In the genomic region with DNA sequence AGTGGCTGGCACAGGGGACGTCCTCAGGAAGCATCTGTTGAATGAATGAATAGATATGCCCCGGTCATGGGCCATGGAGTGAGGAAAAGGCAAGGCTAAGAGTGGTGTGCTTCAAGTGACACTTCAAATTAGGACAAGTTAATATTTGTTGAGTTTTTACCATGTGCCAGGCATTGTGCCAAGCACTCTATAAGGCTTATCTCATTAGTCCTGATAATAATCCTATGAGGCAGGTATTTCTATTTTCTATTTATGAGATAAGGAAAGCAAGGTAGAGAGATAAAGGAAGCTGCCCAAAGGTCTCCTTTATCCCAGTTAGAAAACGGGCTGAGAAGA, we compare ENCODE assay signal across 25 cellular contexts. TPM values are rescaled to one million over a fixed set of nuclear protein-coding genes. Genes with fewer than 3 reads are reported as not detected.
DNase-seq lines count a peak whose midpoint lies in the region; ATAC-seq, FAIRE-seq and TF ChIP-seq lines count a peak whose summit lies in the region.
"Had no signal": no experiment of that assay in that cellular context is flagged by ENCODE, and none has a peak within 500 bp of the region (broad histone marks: within the 10 kb centered on the region; RNA-seq: fewer than 3 reads in every experiment).

No MANE protein-coding gene starts in this region.

- no peak for FAIRE-seq in HepG2 (lab: Jason Lieb, UNC)
- FAIRE-seq: frontal cortex, urothelium cell line had no signal

- no peak for TF ChIP-seq RAD21 in HepG2 (CRISPR knock-in tag; IDR thresholded peaks at IDR 0.05)

- TF ChIP-seq POLR2A in HepG2 (IDR thresholded peaks at IDR 0.05; ENCODE audit: insufficient read depth in 1 of 2, low read depth in 2 of 2, low read length in 2 of 2), result no peak
- TF ChIP-seq POLR2A in right lobe of liver (IDR thresholded peaks at IDR 0.05), result no peak

- no peak for TF ChIP-seq EP300 in HepG2 (IDR thresholded peaks at IDR 0.05; ENCODE audit: low read depth in 2 of 2, low read length in 2 of 2)
- TF ChIP-seq EP300 in HepG2 (CRISPR knock-in tag; IDR thresholded peaks at IDR 0.05; ENCODE audit: borderline replicate concordance), result no peak

- no peak overlapping the region for H3K9ac ChIP-seq in HepG2 (ENCODE audit: insufficient read depth, low read depth, low read length)

- H2AFZ ChIP-seq in HepG2 (ENCODE audit: low read length), result no peak overlapping the region

- peak overlapping the region; percentile 51 for H3K4me2 ChIP-seq in HepG2 (ENCODE audit: low read depth, low read length)

- no peak; the same call in 2 of the 3 replicates for ATAC-seq in HepG2
- no peak for ATAC-seq in right lobe of liver
- peak; percentile 31 for ATAC-seq in left lung
- ATAC-seq in upper lobe of right lung, result peak; percentile 23
- no peak for ATAC-seq in GM21528 (IDR thresholded peaks at IDR 0.05; ENCODE audit: low FRiP score, unreplicated experiment)
- ATAC-seq in GM21737 (IDR thresholded peaks at IDR 0.05; ENCODE audit: unreplicated experiment), result no peak
- ATAC-seq: HCT116 had no signal

- CTCF ChIA-PET in HepG2 (lab: Yijun Ruan, JAX; ENCODE audit: low intra/inter-chr PET ratio, low total read pairs), result no interaction called here

- TF ChIP-seq CTCF in HepG2 (CRISPR knock-in tag; IDR thresholded peaks at IDR 0.05) (no peak), right lobe of liver (IDR thresholded peaks at IDR 0.05) (no peak), left lung (IDR thresholded peaks at IDR 0.05) (no peak), upper lobe of right lung (IDR thresholded peaks at IDR 0.05) (no peak)

- H3K4me1 ChIP-seq in HepG2 (ENCODE audit: insufficient read depth, low read length) (peaks cover 26% of the 10 kb centered on the region), right lobe of liver (peaks cover 0 to 25% (median 0%) of the 10 kb centered on the region in 4 donors), left lung (peaks cover 0 to 37% of the 10 kb centered on the region in 2 donors), upper lobe of right lung (peaks cover 19% of the 10 kb centered on the region)

- no TSS peak for BruUV-seq in HepG2 (replicated peaks; lab: Mats Ljungman, UMichigan)

- WGBS in HepG2 (ENCODE audit: low lambda C conversion rate), result 28% methylated on average over 3 of the region's 3 CpGs
- 61% methylated on average over 3 of the region's 3 CpGs for WGBS in right lobe of liver (ENCODE audit: insufficient coverage, low coverage, low lambda C conversion rate, missing lambda C conversion rate)

- no peaks in the 10 kb centered on the region for H4K20me1 ChIP-seq in HepG2 (ENCODE audit: insufficient read depth, low read length)

- POLR2A ChIA-PET in HepG2 (lab: Yijun Ruan, JAX), result interaction anchor here (0.6 to 5.7 kb wide), 10 partner anchors 9 to 147 kb away, joined by 3 to 107 read pairs (median 7); a partner anchor contains a TSS

- intact Hi-C loops in HepG2 (cut with micrococcal nuclease; ENCODE audit: unreplicated experiment), result no loop called here
- intact Hi-C loops in right lobe of liver (cut with DNase I), result no loop called here
- intact Hi-C loops in left lung (cut with DNase I), result no loop called here
- intact Hi-C loops in upper lobe of right lung (cut with DNase I), result no loop called here

- in situ Hi-C loops in HepG2 (cut with HindIII; ENCODE audit: extremely low pct_ligation_motif_present, low pct_unique_long_range_greater_than_20kb), result no loop called here

- H3K27ac ChIP-seq in HepG2 (ENCODE audit: extremely low read length, insufficient read depth, low read length) (no peak overlapping the region), right lobe of liver (no peak overlapping the region), left lung (no peak overlapping the region), upper lobe of right lung (no peak overlapping the region)
- H3K27ac ChIP-seq: spleen had no signal

- H3K9me3 ChIP-seq in HepG2 (ENCODE audit: low read length) (no peaks in the 10 kb centered on the region), right lobe of liver (no peaks in the 10 kb centered on the region), left lung (no peaks in the 10 kb centered on the region), upper lobe of right lung (no peaks in the 10 kb centered on the region)
- H3K9me3 ChIP-seq: BE2C, spleen had no signal

- no peaks in the 10 kb centered on the region for H3K79me2 ChIP-seq in HepG2 (ENCODE audit: insufficient read depth, low read length)

- no peak for DNase-seq in HepG2 (ENCODE audit: low spot score)
- no peak for DNase-seq in right lobe of liver
- DNase-seq in left lung, result no peak
- peak; percentile 64 for DNase-seq in upper lobe of right lung
- DNase-seq: activated B cell treated with CpG ODN at 0.5 μM for 24 hours; activated CD4-positive, alpha-beta memory T cell treated with anti-CD3 and anti-CD28 coated beads, Interleukin-2, amount 10 ng/mL, durations not matched to agents 7 days and 5 days; activated naive CD4-positive, alpha-beta T cell treated with anti-CD3 and anti-CD28 coated beads for 36 hours; activated T-cell treated with anti-CD3 and anti-CD28 coated beads, Interleukin-2, amount 50 U/mL, for 1 hour; central memory CD4-positive, alpha-beta T cell; NCI-H1436; NCI-H2227 treated with DMSO at 0.1 percent for 48 hours; spleen; stimulated activated CD4-positive, alpha-beta T cell treated with anti-CD3 and anti-CD28 coated beads, Interleukin-4, amount 100 ng/mL, for 4 hours had no signal

- no peaks in the 10 kb centered on the region for H3K36me3 ChIP-seq in HepG2 (replicated peaks in 1 of 2; ENCODE audit: control insufficient read depth in 1 of 2, insufficient read depth in 2 of 2, low read length in 2 of 2)
- H3K36me3 ChIP-seq in right lobe of liver, result no peaks in the 10 kb centered on the region
- H3K36me3 ChIP-seq in left lung, result no peaks in the 10 kb centered on the region
- no peaks in the 10 kb centered on the region for H3K36me3 ChIP-seq in upper lobe of right lung

- no peak overlapping the region for H3K4me3 ChIP-seq in HepG2 (replicated peaks in 1 of 3; ENCODE audit: insufficient read depth in 1 of 3, low read depth in 2 of 3, low read length in 3 of 3)
- no peak overlapping the region for H3K4me3 ChIP-seq in right lobe of liver
- no peak overlapping the region for H3K4me3 ChIP-seq in left lung
- no peak overlapping the region for H3K4me3 ChIP-seq in upper lobe of right lung

- H3K27me3 ChIP-seq in HepG2 (ENCODE audit: control insufficient read depth in 1 of 2, insufficient read depth in 2 of 2, low read length in 2 of 2), result no peaks in the 10 kb centered on the region
- no peaks in the 10 kb centered on the region for H3K27me3 ChIP-seq in right lobe of liver
- H3K27me3 ChIP-seq in left lung, result peaks cover 0 to 34% of the 10 kb centered on the region in 2 donors
- no peaks in the 10 kb centered on the region for H3K27me3 ChIP-seq in upper lobe of right lung
- H3K27me3 ChIP-seq: BE2C, dorsolateral prefrontal cortex had no signal

RNA-seq across cellular contexts. Expression of a gene that starts 9.0 kb away (rescaled TPM):
- total RNA-seq in HepG2 (2016; rRNA removed; fragmentation: Illumina TruSeq; extraction: Trizol) (0.25 and 0.73 TPM in 2 replicates), right lobe of liver (1 to 10 TPM; 2.8 to 5.1 (median 3.9) TPM), left lung (10 to 100 TPM; 12.9 to 19.9 TPM), upper lobe of right lung (14.4 TPM)
- 0.09 and 0.20 TPM in 2 replicates for total RNA-seq in HepG2 (2016; cell fraction: cytosol; rRNA removed; fragmentation: Illumina TruSeq; extraction: Trizol; ENCODE audit: low read depth)
- 0.73 and 0.78 TPM in 2 replicates for total RNA-seq in HepG2 (2016; cell fraction: insoluble cytoplasmic fraction; rRNA removed; fragmentation: Illumina TruSeq; extraction: Trizol)
- 0.09 and 0.28 TPM in 2 replicates for total RNA-seq in HepG2 (2016; cell fraction: membrane; rRNA removed; fragmentation: Illumina TruSeq; extraction: Trizol)
- 0.84 and 0.94 TPM in 2 replicates for total RNA-seq in HepG2 (2016; cell fraction: nucleus; rRNA removed; fragmentation: Illumina TruSeq; extraction: Trizol)
- polyA plus RNA-seq in HepG2 (2011; rRNA removed), result 0.86 and 1.1 TPM in 2 replicates
- 0.30 and 0.56 TPM in 2 replicates for polyA plus RNA-seq in HepG2 (2011; cell fraction: cytosol; rRNA removed)
- polyA plus RNA-seq in HepG2 (2011; cell fraction: nucleus; rRNA removed), result 5.4 and 6.1 TPM in 2 replicates
- 0.36 and 3.0 TPM in 2 replicates for polyA plus RNA-seq in HepG2 (2012)
- polyA plus RNA-seq in HepG2 (2016; cell fraction: cytosol; fragmentation: Illumina TruSeq; extraction: Trizol; ENCODE audit: low read depth), result 0.14 and 0.16 TPM in 2 replicates
- polyA plus RNA-seq in HepG2 (2016; cell fraction: insoluble cytoplasmic fraction; fragmentation: Illumina TruSeq; extraction: Trizol; ENCODE audit: low read depth), result 0.27 and 0.61 TPM in 2 replicates
- 0.22 and 0.23 TPM in 2 replicates for polyA plus RNA-seq in HepG2 (2016; cell fraction: membrane; fragmentation: Illumina TruSeq; extraction: Trizol; ENCODE audit: low read depth)
- polyA plus RNA-seq in HepG2 (2016; cell fraction: nucleus; fragmentation: Illumina TruSeq; extraction: Trizol; ENCODE audit: insufficient read depth, low read depth), result 2.1 and 2.7 TPM in 2 replicates
- 2.2 and 23.4 TPM in 2 replicates for polyA minus RNA-seq in HepG2 (2011; rRNA and poly(A)+ RNA removed; ENCODE audit: low replicate concordance)
- polyA minus RNA-seq in HepG2 (2011; cell fraction: cytosol; rRNA and poly(A)+ RNA removed), result 0.09 and 0.30 TPM in 2 replicates
- polyA minus RNA-seq in HepG2 (2011; cell fraction: nucleus; rRNA and poly(A)+ RNA removed), result 3.9 TPM in 2 replicates

RNA-seq across cellular contexts. Expression of a gene that starts 10.4 kb away (rescaled TPM):
- total RNA-seq in HepG2 (2016; rRNA removed; fragmentation: Illumina TruSeq; extraction: Trizol), result 43.9 and 108 TPM in 2 replicates
- 11.6 and 13.5 TPM in 2 replicates for total RNA-seq in HepG2 (2016; cell fraction: cytosol; rRNA removed; fragmentation: Illumina TruSeq; extraction: Trizol; ENCODE audit: low read depth)
- 42.5 and 110 TPM in 2 replicates for total RNA-seq in HepG2 (2016; cell fraction: insoluble cytoplasmic fraction; rRNA removed; fragmentation: Illumina TruSeq; extraction: Trizol)
- total RNA-seq in HepG2 (2016; cell fraction: membrane; rRNA removed; fragmentation: Illumina TruSeq; extraction: Trizol), result 21.9 and 23.9 TPM in 2 replicates
- 103 and 124 TPM in 2 replicates for total RNA-seq in HepG2 (2016; cell fraction: nucleus; rRNA removed; fragmentation: Illumina TruSeq; extraction: Trizol)
- 131 and 230 TPM in 2 replicates for polyA plus RNA-seq in HepG2 (2011; rRNA removed)
- 124 and 146 TPM in 2 replicates for polyA plus RNA-seq in HepG2 (2011; cell fraction: cytosol; rRNA removed)
- 140 and 166 TPM in 2 replicates for polyA plus RNA-seq in HepG2 (2011; cell fraction: nucleus; rRNA removed)
- 284 and 339 TPM in 2 replicates for polyA plus RNA-seq in HepG2 (2012)
- polyA plus RNA-seq in HepG2 (2016; cell fraction: cytosol; fragmentation: Illumina TruSeq; extraction: Trizol; ENCODE audit: low read depth), result 22.3 and 24.7 TPM in 2 replicates
- 46.3 and 58.2 TPM in 2 replicates for polyA plus RNA-seq in HepG2 (2016; cell fraction: insoluble cytoplasmic fraction; fragmentation: Illumina TruSeq; extraction: Trizol; ENCODE audit: low read depth)
- 29.7 and 32.6 TPM in 2 replicates for polyA plus RNA-seq in HepG2 (2016; cell fraction: membrane; fragmentation: Illumina TruSeq; extraction: Trizol; ENCODE audit: low read depth)
- polyA plus RNA-seq in HepG2 (2016; cell fraction: nucleus; fragmentation: Illumina TruSeq; extraction: Trizol; ENCODE audit: insufficient read depth, low read depth), result 199 and 223 TPM in 2 replicates
- 37.6 and 134 TPM in 2 replicates for polyA minus RNA-seq in HepG2 (2011; rRNA and poly(A)+ RNA removed; ENCODE audit: low replicate concordance)
- polyA minus RNA-seq in HepG2 (2011; cell fraction: cytosol; rRNA and poly(A)+ RNA removed), result 45.8 and 97.8 TPM in 2 replicates
- polyA minus RNA-seq in HepG2 (2011; cell fraction: nucleus; rRNA and poly(A)+ RNA removed), result 30.3 and 66.1 TPM in 2 replicates
- total RNA-seq in right lobe of liver, result 1,000 to 10,000 TPM; 2,747 to 3,771 (median 3,031) TPM
- total RNA-seq in left lung, result 1 to 10 TPM in 1 of 2 donors, under 1 TPM in 1; 0.50 to 1.6 TPM
- total RNA-seq in upper lobe of right lung, result 1.3 TPM
- total RNA-seq: activated naive CD4-positive, alpha-beta T cell treated with anti-CD3 and anti-CD28 coated beads for 36 hours; mononuclear cell had no signal

RNA-seq across cellular contexts. Expression of a gene that starts 15.5 kb away (rescaled TPM):
- total RNA-seq in HepG2 (2016; rRNA removed; fragmentation: Illumina TruSeq; extraction: Trizol) (not detected in 2 replicates), right lobe of liver (not detected), left lung (not detected), upper lobe of right lung (not detected)
- not detected in 2 replicates for total RNA-seq in HepG2 (2016; cell fraction: cytosol; rRNA removed; fragmentation: Illumina TruSeq; extraction: Trizol; ENCODE audit: low read depth)
- total RNA-seq in HepG2 (2016; cell fraction: insoluble cytoplasmic fraction; rRNA removed; fragmentation: Illumina TruSeq; extraction: Trizol), result not detected in 2 replicates
- not detected in 2 replicates for total RNA-seq in HepG2 (2016; cell fraction: membrane; rRNA removed; fragmentation: Illumina TruSeq; extraction: Trizol)
- not detected in 2 replicates for total RNA-seq in HepG2 (2016; cell fraction: nucleus; rRNA removed; fragmentation: Illumina TruSeq; extraction: Trizol)
- polyA plus RNA-seq in HepG2 (2011; rRNA removed), result not detected in 2 replicates
- not detected in 2 replicates for polyA plus RNA-seq in HepG2 (2011; cell fraction: cytosol; rRNA removed)
- 0.43 TPM in 1 of 2 replicates, not detected in the other for polyA plus RNA-seq in HepG2 (2011; cell fraction: nucleus; rRNA removed)
- not detected in 2 replicates for polyA plus RNA-seq in HepG2 (2012)
- polyA plus RNA-seq in HepG2 (2016; cell fraction: cytosol; fragmentation: Illumina TruSeq; extraction: Trizol; ENCODE audit: low read depth), result not detected in 2 replicates
- polyA plus RNA-seq in HepG2 (2016; cell fraction: insoluble cytoplasmic fraction; fragmentation: Illumina TruSeq; extraction: Trizol; ENCODE audit: low read depth), result not detected in 2 replicates
- not detected in 2 replicates for polyA plus RNA-seq in HepG2 (2016; cell fraction: membrane; fragmentation: Illumina TruSeq; extraction: Trizol; ENCODE audit: low read depth)
- not detected in 2 replicates for polyA plus RNA-seq in HepG2 (2016; cell fraction: nucleus; fragmentation: Illumina TruSeq; extraction: Trizol; ENCODE audit: insufficient read depth, low read depth)
- polyA minus RNA-seq in HepG2 (2011; rRNA and poly(A)+ RNA removed; ENCODE audit: low replicate concordance), result 0.34 TPM in 1 of 2 replicates, not detected in the other
- not detected in 2 replicates for polyA minus RNA-seq in HepG2 (2011; cell fraction: cytosol; rRNA and poly(A)+ RNA removed)
- polyA minus RNA-seq in HepG2 (2011; cell fraction: nucleus; rRNA and poly(A)+ RNA removed), result not detected in 2 replicates
- total RNA-seq: A172; activated B cell treated with CpG ODN at 0.5 μM for 24 hours; activated CD4-positive, alpha-beta memory T cell treated with anti-CD3 and anti-CD28 coated beads, Interleukin-2, amount 10 ng/mL, durations not matched to agents 7 days and 5 days; activated naive CD4-positive, alpha-beta T cell treated with anti-CD3 and anti-CD28 coated beads for 36 hours; dorsolateral prefrontal cortex; frontal cortex; G401; mononuclear cell; SK-MEL-5; spleen had no signal
- polyA plus RNA-seq: esophagus, spleen had no signal

RNA-seq across cellular contexts. Expression of a gene that starts 23.2 kb away (rescaled TPM):
- total RNA-seq in HepG2 (2016; rRNA removed; fragmentation: Illumina TruSeq; extraction: Trizol), result 114 and 127 TPM in 2 replicates
- total RNA-seq in HepG2 (2016; cell fraction: cytosol; rRNA removed; fragmentation: Illumina TruSeq; extraction: Trizol; ENCODE audit: low read depth), result 63.3 and 67.3 TPM in 2 replicates
- 112 and 115 TPM in 2 replicates for total RNA-seq in HepG2 (2016; cell fraction: insoluble cytoplasmic fraction; rRNA removed; fragmentation: Illumina TruSeq; extraction: Trizol)
- total RNA-seq in HepG2 (2016; cell fraction: membrane; rRNA removed; fragmentation: Illumina TruSeq; extraction: Trizol), result 118 and 133 TPM in 2 replicates
- total RNA-seq in HepG2 (2016; cell fraction: nucleus; rRNA removed; fragmentation: Illumina TruSeq; extraction: Trizol), result 47.1 and 53.4 TPM in 2 replicates
- polyA plus RNA-seq in HepG2 (2011; rRNA removed), result 85.9 and 86.0 TPM in 2 replicates
- 82.5 and 91.5 TPM in 2 replicates for polyA plus RNA-seq in HepG2 (2011; cell fraction: cytosol; rRNA removed)
- polyA plus RNA-seq in HepG2 (2011; cell fraction: nucleus; rRNA removed), result 40.8 and 49.4 TPM in 2 replicates
- 60.2 and 73.0 TPM in 2 replicates for polyA plus RNA-seq in HepG2 (2012)
- polyA plus RNA-seq in HepG2 (2016; cell fraction: cytosol; fragmentation: Illumina TruSeq; extraction: Trizol; ENCODE audit: low read depth), result 78.3 and 93.1 TPM in 2 replicates
- polyA plus RNA-seq in HepG2 (2016; cell fraction: insoluble cytoplasmic fraction; fragmentation: Illumina TruSeq; extraction: Trizol; ENCODE audit: low read depth), result 128 and 147 TPM in 2 replicates
- 120 and 126 TPM in 2 replicates for polyA plus RNA-seq in HepG2 (2016; cell fraction: membrane; fragmentation: Illumina TruSeq; extraction: Trizol; ENCODE audit: low read depth)
- polyA plus RNA-seq in HepG2 (2016; cell fraction: nucleus; fragmentation: Illumina TruSeq; extraction: Trizol; ENCODE audit: insufficient read depth, low read depth), result 79.9 and 84.9 TPM in 2 replicates
- 108 and 190 TPM in 2 replicates for polyA minus RNA-seq in HepG2 (2011; rRNA and poly(A)+ RNA removed; ENCODE audit: low replicate concordance)
- 42.1 and 47.7 TPM in 2 replicates for polyA minus RNA-seq in HepG2 (2011; cell fraction: cytosol; rRNA and poly(A)+ RNA removed)
- 22.0 and 26.2 TPM in 2 replicates for polyA minus RNA-seq in HepG2 (2011; cell fraction: nucleus; rRNA and poly(A)+ RNA removed)
- total RNA-seq in right lobe of liver, result 100 to 1,000 TPM in 5 of 6 experiments, 10 to 100 TPM in 1; 92.5 to 156 (median 130) TPM
- 10 to 100 TPM; 65.6 to 76.8 TPM for total RNA-seq in left lung
- total RNA-seq in upper lobe of right lung, result 55.3 TPM

RNA-seq across cellular contexts. Expression of a gene that starts 25.5 kb away (rescaled TPM):
- total RNA-seq in HepG2 (2016; rRNA removed; fragmentation: Illumina TruSeq; extraction: Trizol), result 9.4 and 22.6 TPM in 2 replicates
- total RNA-seq in HepG2 (2016; cell fraction: cytosol; rRNA removed; fragmentation: Illumina TruSeq; extraction: Trizol; ENCODE audit: low read depth), result 3.5 and 5.4 TPM in 2 replicates
- total RNA-seq in HepG2 (2016; cell fraction: insoluble cytoplasmic fraction; rRNA removed; fragmentation: Illumina TruSeq; extraction: Trizol), result 9.1 and 22.4 TPM in 2 replicates
- 5.8 and 10.3 TPM in 2 replicates for total RNA-seq in HepG2 (2016; cell fraction: membrane; rRNA removed; fragmentation: Illumina TruSeq; extraction: Trizol)
- total RNA-seq in HepG2 (2016; cell fraction: nucleus; rRNA removed; fragmentation: Illumina TruSeq; extraction: Trizol), result 30.8 and 32.9 TPM in 2 replicates
- 19.6 and 25.8 TPM in 2 replicates for polyA plus RNA-seq in HepG2 (2011; rRNA removed)
- 12.7 and 13.7 TPM in 2 replicates for polyA plus RNA-seq in HepG2 (2011; cell fraction: cytosol; rRNA removed)
- polyA plus RNA-seq in HepG2 (2011; cell fraction: nucleus; rRNA removed), result 30.3 and 37.6 TPM in 2 replicates
- 14.5 and 20.5 TPM in 2 replicates for polyA plus RNA-seq in HepG2 (2012)
- 1.8 and 2.3 TPM in 2 replicates for polyA plus RNA-seq in HepG2 (2016; cell fraction: cytosol; fragmentation: Illumina TruSeq; extraction: Trizol; ENCODE audit: low read depth)
- 9.0 and 9.7 TPM in 2 replicates for polyA plus RNA-seq in HepG2 (2016; cell fraction: insoluble cytoplasmic fraction; fragmentation: Illumina TruSeq; extraction: Trizol; ENCODE audit: low read depth)
- 2.4 and 3.5 TPM in 2 replicates for polyA plus RNA-seq in HepG2 (2016; cell fraction: membrane; fragmentation: Illumina TruSeq; extraction: Trizol; ENCODE audit: low read depth)
- polyA plus RNA-seq in HepG2 (2016; cell fraction: nucleus; fragmentation: Illumina TruSeq; extraction: Trizol; ENCODE audit: insufficient read depth, low read depth), result 37.8 and 44.2 TPM in 2 replicates
- 37.9 and 60.4 TPM in 2 replicates for polyA minus RNA-seq in HepG2 (2011; rRNA and poly(A)+ RNA removed; ENCODE audit: low replicate concordance)
- 16.3 and 22.3 TPM in 2 replicates for polyA minus RNA-seq in HepG2 (2011; cell fraction: cytosol; rRNA and poly(A)+ RNA removed)
- polyA minus RNA-seq in HepG2 (2011; cell fraction: nucleus; rRNA and poly(A)+ RNA removed), result 31.0 and 41.5 TPM in 2 replicates
- 10 to 100 TPM; 22.1 to 44.6 (median 32.1) TPM for total RNA-seq in right lobe of liver
- total RNA-seq in left lung, result 10 to 100 TPM; 23.7 to 28.8 TPM
- total RNA-seq in upper lobe of right lung, result 17.0 TPM

Comparison
In these comparisons a context has a peak if more than half of its experiments do, and no peak if none do; other contexts are left out.
1. ATAC-seq: peak in left lung (single experiment) and upper lobe of right lung (single experiment); none in HepG2 (single experiment), right lobe of liver (0 of 4), GM21528 (single experiment) and GM21737 (single experiment).